8 cellular contexts compared by ENCODE assay signal in the genomic region with DNA sequence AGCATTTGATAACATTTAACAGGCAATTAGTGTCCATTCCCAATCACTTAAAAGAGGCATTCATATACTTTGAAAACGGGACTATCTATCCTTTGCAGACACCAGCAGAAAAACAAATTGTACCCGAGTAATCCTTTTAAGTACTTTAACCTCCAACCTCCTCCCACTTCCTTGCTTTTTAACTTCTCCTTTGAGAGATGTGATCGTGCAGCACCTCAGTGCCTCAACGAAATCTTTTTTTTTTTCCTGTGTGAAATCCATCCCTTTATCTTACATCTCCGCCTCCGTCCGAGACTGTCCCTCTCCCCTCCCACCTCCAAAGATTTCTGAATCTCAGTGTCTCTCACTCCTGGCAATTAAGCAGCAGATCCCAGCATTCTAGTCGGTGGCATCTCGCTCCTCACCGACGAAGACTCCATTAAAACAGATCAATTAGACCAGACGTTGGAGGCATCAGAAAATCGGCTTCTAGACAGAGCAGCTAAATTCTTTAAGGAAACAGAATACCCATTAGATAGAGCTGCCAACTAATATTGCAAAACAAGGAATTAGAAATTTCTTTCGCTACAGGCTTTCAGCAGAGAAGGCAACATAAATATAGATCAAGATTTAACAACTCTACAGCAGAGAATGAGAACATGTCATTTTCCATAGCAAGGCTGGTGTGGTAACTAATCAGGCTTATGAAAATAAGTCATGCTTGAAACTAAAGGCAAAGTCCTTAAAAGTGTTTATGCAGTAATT. TPM values are rescaled to one million over a fixed set of nuclear protein-coding genes. Genes with fewer than 3 reads are reported as not detected.
A peak's percentile ranks its signal among the peaks of the same experiment; 100 is the strongest.
DNase-seq lines count a peak whose midpoint lies in the region; ATAC-seq and TF ChIP-seq lines count a peak whose summit lies in the region.

No MANE protein-coding gene starts in this region.

- peak overlapping the region; percentile 75 for H3K4me3 ChIP-seq in astrocyte of the spinal cord (ENCODE audit: low read depth, low read length)

- H3K27me3 Mint-ChIP-seq in HFFc6 (ENCODE audit: insufficient read depth) (peaks cover 46% of the 10 kb centered on the region), naive B cell (peaks cover 52 to 60% (median 59%) of the 10 kb centered on the region in 3 donors)

- H3K4me1 Mint-ChIP-seq in HFFc6 (ENCODE audit: low read depth) (peaks cover 18% of the 10 kb centered on the region), naive B cell (peaks cover 25 to 38% (median 30%) of the 10 kb centered on the region in 3 donors)

- in situ Hi-C loops in astrocyte of the spinal cord (cut with HindIII; ENCODE audit: low sequenced_read_pairs), result no loop called here

- no peaks in the 10 kb centered on the region for H3K9me3 Mint-ChIP-seq in HFFc6
- H3K9me3 Mint-ChIP-seq in naive B cell, result no peaks in the 10 kb centered on the region

- TF ChIP-seq CTCF in HFFc6 (IDR thresholded peaks at IDR 0.05), result no peak
- no peak for TF ChIP-seq CTCF in astrocyte of the spinal cord (IDR thresholded peaks at IDR 0.05; ENCODE audit: low read depth, low read length)

- DNase-seq in Ammon's horn (ENCODE audit: low spot score) (peak; percentile 40), HFFc6 (no peak), astrocyte of the spinal cord (ENCODE audit: low read depth, low spot score) (peak; percentile 4), naive B cell (no peak), NCI-H2107 (lab: John Stamatoyannopoulos, UW) (no peak), NCI-H2029 treated with DMSO at 0.1 percent for 48 hours (lab: John Stamatoyannopoulos, UW) (no peak)

- peak overlapping the region; percentile 87 for H3K4me3 Mint-ChIP-seq in HFFc6
- H3K4me3 Mint-ChIP-seq in naive B cell, result peak overlapping the region; percentile 72 to 92 (median 86)

- no peaks in the 10 kb centered on the region for H3K36me3 Mint-ChIP-seq in HFFc6 (ENCODE audit: low read depth)
- peaks cover 0 to 14% of the 10 kb centered on the region in 2 donors for H3K36me3 Mint-ChIP-seq in naive B cell

- ATAC-seq in naive B cell (ENCODE audit: low read depth in 2 of 2) (no peak), HG03196 (IDR thresholded peaks at IDR 0.05; ENCODE audit: unreplicated experiment) (no peak), GM18502 (IDR thresholded peaks at IDR 0.05; ENCODE audit: poor library complexity, unreplicated experiment) (no peak)

- H3K27ac Mint-ChIP-seq in HFFc6 (no peak overlapping the region), naive B cell (peak overlapping the region in 1 of 6 donors; percentile 2)

RNA-seq across cellular contexts. Expression of gene TMEFF2, which starts 1.9 kb away (rescaled TPM):
- total RNA-seq in HFFc6 (2021; fragmentation: NEBNext Ultra II Directional; extraction: Animal tissue kit (Norgen Biotek cat#: 25700)), result under 1 TPM in 3 of 6 experiments, not detected in 3; 0.18 to 0.25 (median 0.22) TPM
- polyA plus RNA-seq in naive B cell (ENCODE audit: low read depth in 6 of 6), result not detected

Comparison
In these comparisons a context has a peak if more than half of its experiments do, and no peak if none do; other contexts are left out.
1. DNase-seq: peak in Ammon's horn (single experiment) and astrocyte of the spinal cord (single experiment); none in HFFc6 (single experiment), naive B cell (single experiment), NCI-H2107 (single experiment) and NCI-H2029 treated with DMSO at 0.1 percent for 48 hours (single experiment).